In genomic region chr3:21795152-21795837, GRCh38 we compare ENCODE assay signal across 16 cellular contexts. TPM values are rescaled to one million over a fixed set of nuclear protein-coding genes. Genes with fewer than 3 reads are reported as not detected.
A peak's percentile ranks its signal among the peaks of the same experiment; 100 is the strongest.
DNase-seq lines count a peak whose midpoint lies in the region; ATAC-seq lines count a peak whose summit lies in the region.
"Had no signal": no experiment of that assay in that cellular context is flagged by ENCODE, and none has a peak within 500 bp of the region (broad histone marks: within the 10 kb centered on the region; RNA-seq: fewer than 3 reads in every experiment).

No MANE protein-coding gene starts in this region.

- no peak overlapping the region for H3K27ac Mint-ChIP-seq in activated naive CD4-positive, alpha-beta T cell treated with anti-CD3 and anti-CD28 coated beads, Interleukin-2, amount 50 U/mL, for 72 hours
- H3K27ac Mint-ChIP-seq in activated naive CD4-positive, alpha-beta T cell treated with anti-CD3 and anti-CD28 coated beads, Interleukin-2, amount 10 ng/mL, durations not matched to agents 7 days and 5 days = no peak overlapping the region
- H3K27ac Mint-ChIP-seq: natural killer cell treated with Interleukin-12 subunit alpha and Interleukin-12 subunit beta and Interleukin-15 and Interleukin-18, amount 100 ng/mL, for 72 hours had no signal

- H3F3A ChIP-seq in GM23248 (ENCODE audit: insufficient read depth) = no peaks in the 10 kb centered on the region

- H3K4me3 ChIP-seq in GM23248 = no peak overlapping the region
- H3K4me3 ChIP-seq: BLaER1 had no signal

- no peaks in the 10 kb centered on the region for H3K27me3 Mint-ChIP-seq in activated naive CD4-positive, alpha-beta T cell treated with anti-CD3 and anti-CD28 coated beads, Interleukin-2, amount 10 ng/mL, durations not matched to agents 7 days and 5 days
- H3K27me3 Mint-ChIP-seq: natural killer cell treated with Interleukin-12 subunit alpha and Interleukin-12 subunit beta and Interleukin-15 and Interleukin-18, amount 100 ng/mL, for 72 hours had no signal

- H3K36me3 ChIP-seq in GM23248 (ENCODE audit: low read depth) = no peaks in the 10 kb centered on the region
- H3K36me3 ChIP-seq: BLaER1 had no signal

- no peak overlapping the region for H3K27ac ChIP-seq in GM23248
- H3K27ac ChIP-seq: BLaER1, RWPE1 had no signal

- H4K20me1 ChIP-seq in GM23248 (ENCODE audit: insufficient read depth) = no peaks in the 10 kb centered on the region
- H4K20me1 ChIP-seq: BLaER1 had no signal

- in situ Hi-C loops in GM23248 (cut with MboI) = no loop called here

- H2AFZ ChIP-seq in GM23248 = peak overlapping the region; percentile 28; the same call in 1 of the 2 replicates

- H3K9ac ChIP-seq in GM23248 = no peak overlapping the region
- H3K9ac ChIP-seq: BLaER1 had no signal

- no peaks in the 10 kb centered on the region for H3K36me3 Mint-ChIP-seq in activated naive CD4-positive, alpha-beta T cell treated with anti-CD3 and anti-CD28 coated beads, Interleukin-2, amount 50 U/mL, for 72 hours
- no peaks in the 10 kb centered on the region for H3K36me3 Mint-ChIP-seq in activated naive CD4-positive, alpha-beta T cell treated with anti-CD3 and anti-CD28 coated beads, Interleukin-2, amount 10 ng/mL, durations not matched to agents 7 days and 5 days

- WGBS in GM23248 (ENCODE audit: low coverage in 1 of 2, low lambda C conversion rate in 2 of 2, missing lambda C conversion rate in 2 of 2), 2 experiments = 16 to 17% methylated on average over 5 of the region's 5 CpGs

- no peaks in the 10 kb centered on the region for H3K4me1 Mint-ChIP-seq in activated naive CD4-positive, alpha-beta T cell treated with anti-CD3 and anti-CD28 coated beads, Interleukin-2, amount 10 ng/mL, durations not matched to agents 7 days and 5 days

- no peak overlapping the region for H3K4me2 ChIP-seq in GM23248 (ENCODE audit: unreplicated experiment)
- H3K4me2 ChIP-seq: BLaER1 had no signal

- H3K9me3 Mint-ChIP-seq in activated naive CD4-positive, alpha-beta T cell treated with anti-CD3 and anti-CD28 coated beads, Interleukin-2, amount 50 U/mL, for 72 hours = peaks cover 15 to 21% of the 10 kb centered on the region in 2 donors
- peaks cover 8% of the 10 kb centered on the region for H3K9me3 Mint-ChIP-seq in activated naive CD4-positive, alpha-beta T cell treated with anti-CD3 and anti-CD28 coated beads, Interleukin-2, amount 10 ng/mL, durations not matched to agents 7 days and 5 days

- DNase-seq in GM23248 (peak; percentile 13), NCI-H774 (lab: John Stamatoyannopoulos, UW) (peak; percentile 34), Right ventricle myocardium superior (peak; percentile 85), sciatic nerve (ENCODE audit: low spot score) (no peak), activated gamma-delta T cell treated with Interleukin-2 at 50 U/mL for 16 hours (no peak)
- no peak for DNase-seq in activated naive CD4-positive, alpha-beta T cell treated with anti-CD3 and anti-CD28 coated beads, Interleukin-2, amount 50 U/mL, for 72 hours (ENCODE audit: low spot score in 2 of 2)
- no peak for DNase-seq in activated naive CD4-positive, alpha-beta T cell treated with anti-CD3 and anti-CD28 coated beads, Interleukin-2, amount 10 ng/mL, durations not matched to agents 7 days and 5 days
- DNase-seq: activated CD8-positive, alpha-beta memory T cell treated with anti-CD3 and anti-CD28 coated beads, Interleukin-2, amount 50 U/mL, for 48 hours; activated naive CD4-positive, alpha-beta T cell treated with anti-CD3 and anti-CD28 coated beads, Interleukin-2, amount 50 U/mL, for 16 hours; DMS79 treated with DMSO at 0.1 percent for 48 hours; effector CD8-positive, alpha-beta T cell; Karpas-422 had no signal

- intact Hi-C loops in Right ventricle myocardium superior (cut with DNase I) (no loop called here), sciatic nerve (cut with DNase I) (no loop called here)

- H3K27me3 ChIP-seq in GM23248 (replicated peaks; ENCODE audit: insufficient read depth) = no peaks in the 10 kb centered on the region
- H3K27me3 ChIP-seq: BLaER1 had no signal

- no peaks in the 10 kb centered on the region for H3K79me2 ChIP-seq in GM23248 (ENCODE audit: insufficient read depth)

- peaks cover 4% of the 10 kb centered on the region for H3K9me3 ChIP-seq in GM23248 (ENCODE audit: low read depth)

- no peaks in the 10 kb centered on the region for H3K4me1 ChIP-seq in GM23248 (ENCODE audit: insufficient read depth)

- H3K4me3 Mint-ChIP-seq in activated naive CD4-positive, alpha-beta T cell treated with anti-CD3 and anti-CD28 coated beads, Interleukin-2, amount 10 ng/mL, durations not matched to agents 7 days and 5 days = no peak overlapping the region
- H3K4me3 Mint-ChIP-seq: natural killer cell treated with Interleukin-12 subunit alpha and Interleukin-12 subunit beta and Interleukin-15 and Interleukin-18, amount 100 ng/mL, for 72 hours had no signal

- CTCF ChIA-PET in activated naive CD4-positive, alpha-beta T cell treated with anti-CD3 and anti-CD28 coated beads, Interleukin-2, amount 10 ng/mL, durations not matched to agents 7 days and 5 days (lab: Charles Lee) = no interaction called here

- H3K9me2 ChIP-seq in GM23248 (ENCODE audit: insufficient read depth) = no peaks in the 10 kb centered on the region

- ATAC-seq in Right ventricle myocardium superior (ENCODE audit: poor library complexity) (peak; percentile 97), sciatic nerve (peak; percentile 65), GM21390 (IDR thresholded peaks at IDR 0.05; ENCODE audit: unreplicated experiment) (no peak)
- no peak for ATAC-seq in activated naive CD4-positive, alpha-beta T cell treated with anti-CD3 and anti-CD28 coated beads, Interleukin-2, amount 50 U/mL, for 72 hours
- ATAC-seq: natural killer cell treated with Interleukin-12 subunit alpha and Interleukin-12 subunit beta and Interleukin-15 and Interleukin-18, amount 100 ng/mL, for 72 hours had no signal

RNA-seq across cellular contexts. Expression of gene ZNF385D, which starts 44.3 kb away (rescaled TPM):
- 0.76 and 0.97 TPM in 2 replicates for total RNA-seq in GM23248 (2014; rRNA removed; shearing (Covaris generic))
- polyA plus RNA-seq in GM23248 (2016; fragmentation: Nextera tagmentation; extraction: Ambion mirVana) = 11.5 and 13.8 TPM in 2 replicates
- total RNA-seq in Right ventricle myocardium superior (2.2 TPM), sciatic nerve (32.3 TPM)
- not detected for total RNA-seq in activated naive CD4-positive, alpha-beta T cell treated with anti-CD3 and anti-CD28 coated beads, Interleukin-2, amount 50 U/mL, for 72 hours
- total RNA-seq: natural killer cell treated with Interleukin-12 subunit alpha and Interleukin-12 subunit beta and Interleukin-15 and Interleukin-18, amount 100 ng/mL, for 72 hours had no signal

Comparison
In these comparisons a context has a peak if more than half of its experiments do, and no peak if none do; other contexts are left out.
1. DNase-seq: peak in GM23248 (single experiment), NCI-H774 (single experiment) and Right ventricle myocardium superior (single experiment); none in sciatic nerve (single experiment), activated gamma-delta T cell treated with Interleukin-2 at 50 U/mL for 16 hours (single experiment), activated naive CD4-positive, alpha-beta T cell treated with anti-CD3 and anti-CD28 coated beads, Interleukin-2, amount 50 U/mL, for 72 hours (0 of 2) and activated naive CD4-positive, alpha-beta T cell treated with anti-CD3 and anti-CD28 coated beads, Interleukin-2, amount 10 ng/mL, durations not matched to agents 7 days and 5 days (single experiment).
2. ATAC-seq: peak in Right ventricle myocardium superior (single experiment) and sciatic nerve (single experiment); none in GM21390 (single experiment) and activated naive CD4-positive, alpha-beta T cell treated with anti-CD3 and anti-CD28 coated beads, Interleukin-2, amount 50 U/mL, for 72 hours (0 of 2).
3. RNA of gene ZNF385D, which starts 44.3 kb away (total RNA-seq): 32.3 TPM in sciatic nerve (single experiment); 2.2 TPM in Right ventricle myocardium superior (single experiment), 0.76 to 0.97 TPM in GM23248 and not detected in activated naive CD4-positive, alpha-beta T cell treated with anti-CD3 and anti-CD28 coated beads, Interleukin-2, amount 50 U/mL, for 72 hours; every median in the first group is over 10 times any median in the second.